Comparison of ENCODE assay signal across 25 cellular contexts in genomic region chr9:88373018-88373417, GRCh38.
"Had no signal": no experiment of that assay in that cellular context is flagged by ENCODE, and none has a peak within 500 bp of the region (broad histone marks: within the 10 kb centered on the region; RNA-seq: fewer than 3 reads in every experiment).

No MANE protein-coding gene starts in this region.

- H3K4me3 Mint-ChIP-seq: endodermal cell, memory B cell, mesothelial cell of epicardium, natural killer cell, neural crest cell had no signal

- H3K4me3 ChIP-seq: hepatocyte, left ventricle myocardium inferior, lower lobe of right lung, pancreas, suprapubic skin, thyroid gland, upper lobe of left lung, vagina had no signal

- H3K4me2 ChIP-seq: hepatocyte had no signal

- H3K36me3 ChIP-seq: left ventricle myocardium inferior, lower lobe of right lung, pancreas, suprapubic skin, thyroid gland, upper lobe of left lung, vagina had no signal

- H3K79me2 ChIP-seq: hepatocyte had no signal

- H3K27ac Mint-ChIP-seq: endodermal cell, memory B cell, natural killer cell, progenitor cell of endocrine pancreas had no signal

- DNase-seq: effector CD4-positive, alpha-beta T cell; endodermal cell; erythroblast; foreskin melanocyte; head of caudate nucleus; kidney; left cardiac atrium; left ventricle myocardium inferior; lower lobe of right lung; natural killer cell; nucleus accumbens; pancreas; small intestine; stimulated activated CD4-positive, alpha-beta T cell treated with anti-CD3 and anti-CD28 coated beads, Interleukin-12 subunit alpha, Interleukin-12 subunit beta, amount 100 ng/mL, for 4 hours; stimulated activated naive CD4-positive, alpha-beta T cell; thyroid gland had no signal

- H2AFZ ChIP-seq: hepatocyte had no signal

- H3K4me1 Mint-ChIP-seq: memory B cell had no signal

- ATAC-seq: left cardiac atrium, natural killer cell, pancreas, right cardiac atrium had no signal

- H3K27ac ChIP-seq: hepatocyte, left ventricle myocardium inferior, lower lobe of right lung, pancreas, suprapubic skin, thyroid gland, upper lobe of left lung, vagina had no signal

- H3K27me3 ChIP-seq: hepatocyte, pancreas, suprapubic skin, thyroid gland, upper lobe of left lung, vagina had no signal

- H3K27me3 Mint-ChIP-seq: progenitor cell of endocrine pancreas had no signal

- H3K4me1 ChIP-seq: left ventricle myocardium inferior, lower lobe of right lung, pancreas, suprapubic skin, thyroid gland, upper lobe of left lung, vagina had no signal

- H3K9me3 ChIP-seq: pancreas, suprapubic skin, thyroid gland, vagina had no signal
